26 cellular contexts compared by ENCODE assay signal in the genomic region with DNA sequence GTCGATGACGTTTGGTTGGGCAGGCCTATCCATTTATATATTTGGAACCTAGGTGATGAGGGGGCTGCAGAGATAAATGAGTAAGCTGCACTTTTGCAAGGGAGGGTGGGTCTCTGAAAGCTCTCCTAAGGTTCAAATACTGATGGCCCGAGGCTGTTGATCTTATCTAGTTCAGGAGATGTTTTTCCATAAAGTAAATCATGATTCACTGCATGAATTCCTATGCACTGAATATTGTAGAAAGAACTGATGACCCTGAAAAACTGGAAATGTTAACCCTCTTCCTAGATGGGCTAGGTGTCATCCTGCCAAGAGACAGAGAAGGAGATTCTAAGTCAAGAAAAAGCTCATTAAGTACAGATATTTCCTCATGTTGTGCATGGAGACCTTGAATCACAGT.
DNase-seq lines count a peak whose midpoint lies in the region; ATAC-seq and TF ChIP-seq lines count a peak whose summit lies in the region.
"Had no signal": no experiment of that assay in that cellular context is flagged by ENCODE, and none has a peak within 500 bp of the region (broad histone marks: within the 10 kb centered on the region; RNA-seq: fewer than 3 reads in every experiment).

No MANE protein-coding gene starts in this region.

- H3K4me2 ChIP-seq in IMR-90 (ENCODE audit: low read depth, low read length): no peak overlapping the region
- no peak overlapping the region for H3K4me2 ChIP-seq in trophoblast cell (ENCODE audit: low read length)

- no peak for TF ChIP-seq POLR2A in IMR-90 (IDR thresholded peaks at IDR 0.05; ENCODE audit: low read depth, low read length)

- H2BK12ac ChIP-seq in trophoblast cell (ENCODE audit: low read length): no peak overlapping the region

- in situ Hi-C loops in IMR-90 (cut with MboI; ENCODE audit: low sequenced_read_pairs): no loop called here

- H3K9ac ChIP-seq in IMR-90 (ENCODE audit: low read depth, low read length): no peak overlapping the region
- no peak overlapping the region for H3K9ac ChIP-seq in trophoblast cell (ENCODE audit: low read length)

- H3K36me3 ChIP-seq in IMR-90 (ENCODE audit: control insufficient read depth, insufficient read depth, low read length): no peaks in the 10 kb centered on the region
- no peaks in the 10 kb centered on the region for H3K36me3 ChIP-seq in trophoblast cell (ENCODE audit: control insufficient read depth in 1 of 2, insufficient read depth in 2 of 2, low read length in 2 of 2)
- no peaks in the 10 kb centered on the region for H3K36me3 ChIP-seq in ascending aorta
- H3K36me3 ChIP-seq: ovary had no signal

- H3K4me1 ChIP-seq in IMR-90 (ENCODE audit: control insufficient read depth, insufficient read depth, low read length) (no peaks in the 10 kb centered on the region), trophoblast cell (ENCODE audit: control insufficient read depth in 1 of 2, insufficient read depth in 2 of 2, low read length in 2 of 2) (peaks cover 0 to 9% of the 10 kb centered on the region in 2 experiments), ascending aorta (no peaks in the 10 kb centered on the region)
- H3K4me1 ChIP-seq: body of pancreas had no signal

- H2AK5ac ChIP-seq in IMR-90 (ENCODE audit: low read depth, low read length): no peak overlapping the region
- no peak overlapping the region for H2AK5ac ChIP-seq in trophoblast cell (ENCODE audit: low read length)

- H3K27me3 ChIP-seq in IMR-90 (ENCODE audit: control insufficient read depth, insufficient read depth, low read length) (no peaks in the 10 kb centered on the region), trophoblast cell (ENCODE audit: insufficient read depth, low read length) (no peaks in the 10 kb centered on the region), ascending aorta (no peaks in the 10 kb centered on the region)
- H3K27me3 ChIP-seq: body of pancreas, ovary had no signal

- no peaks in the 10 kb centered on the region for H3K79me2 ChIP-seq in trophoblast cell (ENCODE audit: control insufficient read depth, insufficient read depth, low read length, poor library complexity)

- peak; percentile 64 for ATAC-seq in IMR-90 (ENCODE audit: low read depth)
- ATAC-seq: activated CD4-positive, CD25-positive, alpha-beta regulatory T cell treated with anti-CD3 and anti-CD28 coated beads, Interleukin-2, amount 50 U/mL, for 24 hours; body of pancreas; esophagus mucosa; GM12878; mucosa of descending colon; stimulated activated naive CD8-positive, alpha-beta T cell treated with anti-CD3 and anti-CD28 coated beads, Interleukin-15, Interleukin-2, amounts not matched to agents 100 U/mL and 50 U/mL, for 24 hours had no signal

- CTCF ChIA-PET in IMR-90 (lab: Yijun Ruan, JAX): no interaction called here

- no peak overlapping the region for H3K14ac ChIP-seq in IMR-90 (replicated peaks; ENCODE audit: low read depth, low read length)
- no peak overlapping the region for H3K14ac ChIP-seq in trophoblast cell (ENCODE audit: low read length)

- H3K4ac ChIP-seq in IMR-90 (ENCODE audit: low read depth, low read length) (no peak overlapping the region), trophoblast cell (ENCODE audit: low read depth, low read length) (no peak overlapping the region)

- no peak overlapping the region for H4K12ac ChIP-seq in trophoblast cell (ENCODE audit: low read depth, low read length)

- no TSS peak for BruUV-seq in IMR-90 (replicated peaks; lab: Mats Ljungman, UMichigan)

- H3K18ac ChIP-seq in IMR-90 (ENCODE audit: low read depth, low read length): no peak overlapping the region
- H3K18ac ChIP-seq in trophoblast cell (ENCODE audit: low read length): no peak overlapping the region

- no peak overlapping the region for H3K56ac ChIP-seq in IMR-90 (ENCODE audit: extremely low read depth, insufficient read depth, low read length)

- no peak overlapping the region for H2BK15ac ChIP-seq in IMR-90 (ENCODE audit: low read depth, low read length)

- H3K27ac ChIP-seq in IMR-90 (ENCODE audit: insufficient read depth, low read length) (no peak overlapping the region), trophoblast cell (ENCODE audit: low read depth, low read length) (no peak overlapping the region), ascending aorta (no peak overlapping the region)
- H3K27ac ChIP-seq: body of pancreas, ovary had no signal

- no peak overlapping the region for H2BK5ac ChIP-seq in IMR-90 (ENCODE audit: low read depth, low read length, poor library complexity, severe bottlenecking)
- no peak overlapping the region for H2BK5ac ChIP-seq in trophoblast cell (ENCODE audit: low read depth, low read length, poor library complexity)

- no peak for TF ChIP-seq RAD21 in IMR-90 (IDR thresholded peaks at IDR 0.05; ENCODE audit: low read length)

- intact Hi-C loops in IMR-90 (cut with micrococcal nuclease) (no loop called here), ascending aorta (cut with DNase I) (no loop called here)

- H3K4me3 ChIP-seq in IMR-90 (ENCODE audit: insufficient read depth, low read depth, low read length) (no peak overlapping the region), trophoblast cell (ENCODE audit: low read depth, low read length) (no peak overlapping the region), ascending aorta (no peak overlapping the region)
- H3K4me3 ChIP-seq: body of pancreas, GM12878, mucosa of descending colon, ovary had no signal

- H4K20me1 ChIP-seq in IMR-90 (ENCODE audit: insufficient read depth, low read length): no peaks in the 10 kb centered on the region

- WGBS in IMR-90 (ENCODE audit: extremely low coverage in 2 of 2, insufficient read length in 1 of 2), 2 experiments: no CpG with 5 or more reads among the region's 3 CpGs
- no CpG with 5 or more reads among the region's 3 CpGs for WGBS in trophoblast cell (ENCODE audit: extremely low coverage, insufficient coverage, insufficient read length)

- POLR2A ChIA-PET in IMR-90 (lab: Charles Lee; ENCODE audit: unreplicated experiment): no interaction called here

- H3K9me3 ChIP-seq in IMR-90 (ENCODE audit: control insufficient read depth, insufficient read depth, low read length) (no peaks in the 10 kb centered on the region), trophoblast cell (ENCODE audit: insufficient read depth, low read depth, low read length) (no peaks in the 10 kb centered on the region), ascending aorta (no peaks in the 10 kb centered on the region)
- H3K9me3 ChIP-seq: body of pancreas, mucosa of descending colon, ovary had no signal

- H4K91ac ChIP-seq in IMR-90 (ENCODE audit: insufficient read depth, low read depth, low read length) (no peak overlapping the region), trophoblast cell (ENCODE audit: low read depth, low read length) (no peak overlapping the region)

- H3K23ac ChIP-seq in IMR-90 (ENCODE audit: low read depth, low read length) (no peak overlapping the region), trophoblast cell (ENCODE audit: low read length) (no peak overlapping the region)

- no peak overlapping the region for H4K5ac ChIP-seq in IMR-90 (ENCODE audit: low read depth, low read length)

- dilution Hi-C loops in IMR-90 (cut with HindIII; ENCODE audit: low sequenced_read_pairs, unreplicated experiment): no loop called here

- H3K79me1 ChIP-seq in IMR-90 (ENCODE audit: low read depth in 1 of 2, low read length in 2 of 2) (no peaks in the 10 kb centered on the region), trophoblast cell (ENCODE audit: low read length) (no peaks in the 10 kb centered on the region)

- no peaks in the 10 kb centered on the region for H3K9me1 ChIP-seq in IMR-90 (ENCODE audit: insufficient read depth, low read length)

- peak; percentile 81 for DNase-seq in EH (ENCODE audit: low read depth)
- peak; percentile 9 for DNase-seq in IMR-90
- peak; percentile 61 for DNase-seq in amniotic stem cell (lab: John Stamatoyannopoulos, UW)
- DNase-seq in trophoblast cell: peak; percentile 81 to 97
- DNase-seq in ascending aorta (ENCODE audit: low spot score in 2 of 2): no peak
- DNase-seq in NCI-H187 (lab: John Stamatoyannopoulos, UW): no peak
- no peak for DNase-seq in SK-N-DZ (ENCODE audit: low spot score)
- DNase-seq in COLO829 (ENCODE audit: low spot score): no peak
- DNase-seq: activated CD4-positive, alpha-beta memory T cell treated with anti-CD3 and anti-CD28 coated beads, Interleukin-2, amount 10 ng/mL, durations not matched to agents 7 days and 5 days; activated naive CD8-positive, alpha-beta T cell treated with anti-CD3 and anti-CD28 coated beads for 36 hours; body of pancreas; CD8-positive, alpha-beta memory T cell; effector CD4-positive, alpha-beta T cell; hippocampal formation; mucosa of descending colon; NCI-H1105 treated with DMSO at 0.1 percent for 48 hours; NCI-H2029 treated with DMSO at 0.1 percent for 48 hours; NCI-H82; nephron progenitor cell; ovary; SHP77 treated with DMSO at 0.1 percent for 48 hours; stimulated activated CD4-positive, alpha-beta T cell treated with anti-CD3 and anti-CD28 coated beads, Interleukin-4, amount 100 ng/mL, for 1 hour; stimulated activated naive CD8-positive, alpha-beta T cell treated with anti-CD3 and anti-CD28 coated beads, Interleukin-15, Interleukin-2, amounts not matched to agents 100 U/mL and 50 U/mL, for 24 hours had no signal

- H2AK9ac ChIP-seq in IMR-90 (replicated peaks; ENCODE audit: low read depth, low read length, poor library complexity): no peak overlapping the region

- H4K8ac ChIP-seq in IMR-90 (ENCODE audit: low read depth in 2 of 2, low read length in 2 of 2) (no peak overlapping the region), trophoblast cell (ENCODE audit: low read depth, low read length) (no peak overlapping the region)

- H2BK120ac ChIP-seq in IMR-90 (ENCODE audit: low read depth, low read length) (no peak overlapping the region), trophoblast cell (ENCODE audit: insufficient read depth, low read length, poor library complexity) (no peak overlapping the region)

- H2BK20ac ChIP-seq in IMR-90 (ENCODE audit: low read depth, low read length): no peak overlapping the region

- H2AFZ ChIP-seq in IMR-90 (replicated peaks; ENCODE audit: low read length, poor library complexity) (no peak overlapping the region), trophoblast cell (ENCODE audit: insufficient read depth, low read length, poor library complexity) (no peak overlapping the region)

- TF ChIP-seq CTCF in IMR-90 (conservative IDR thresholded peaks at IDR 0.05; ENCODE audit: low read depth, low read length): no peak
- TF ChIP-seq CTCF in ascending aorta (IDR thresholded peaks at IDR 0.05): no peak

TF ChIP-seq in IMR-90, 13 proteins besides CTCF, POLR2A, EP300 and RAD21 (continues in another document):
- TF ChIP-seq, protein P1, sequence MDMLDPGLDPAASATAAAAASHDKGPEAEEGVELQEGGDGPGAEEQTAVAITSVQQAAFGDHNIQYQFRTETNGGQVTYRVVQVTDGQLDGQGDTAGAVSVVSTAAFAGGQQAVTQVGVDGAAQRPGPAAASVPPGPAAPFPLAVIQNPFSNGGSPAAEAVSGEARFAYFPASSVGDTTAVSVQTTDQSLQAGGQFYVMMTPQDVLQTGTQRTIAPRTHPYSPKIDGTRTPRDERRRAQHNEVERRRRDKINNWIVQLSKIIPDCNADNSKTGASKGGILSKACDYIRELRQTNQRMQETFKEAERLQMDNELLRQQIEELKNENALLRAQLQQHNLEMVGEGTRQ (IDR thresholded peaks at IDR 0.05; ENCODE audit: low read depth, low read length): no peak
- TF ChIP-seq BHLHE40 (IDR thresholded peaks at IDR 0.05; ENCODE audit: low read depth, low read length) (no peak), SMC3 (IDR thresholded peaks at IDR 0.05; ENCODE audit: low read depth, low read length) (no peak), CHD1 (IDR thresholded peaks at IDR 0.05; ENCODE audit: low read depth, low read length) (no peak)

Comparison
In these comparisons a context has a peak if more than half of its experiments do, and no peak if none do; other contexts are left out.
1. DNase-seq: peak in EH (single experiment), IMR-90 (single experiment), amniotic stem cell (single experiment) and trophoblast cell (2 of 2); none in ascending aorta (0 of 2), NCI-H187 (0 of 2), SK-N-DZ (single experiment) and COLO829 (single experiment).